12 cellular contexts compared by ENCODE assay signal in genomic region chr6:34602318-34603111, GRCh38. TPM values are rescaled to one million over a fixed set of nuclear protein-coding genes. Genes with fewer than 3 reads are reported as not detected.
DNase-seq lines count a peak whose midpoint lies in the region; ATAC-seq and TF ChIP-seq lines count a peak whose summit lies in the region.
"Had no signal": no experiment of that assay in that cellular context is flagged by ENCODE, and none has a peak within 500 bp of the region (broad histone marks: within the 10 kb centered on the region; RNA-seq: fewer than 3 reads in every experiment).

No MANE protein-coding gene starts in this region.

- H2AFZ ChIP-seq in trophoblast cell (ENCODE audit: insufficient read depth, low read length, poor library complexity): no peak overlapping the region

- H3K4ac ChIP-seq in trophoblast cell (ENCODE audit: low read depth, low read length): no peak overlapping the region

- H2BK120ac ChIP-seq in trophoblast cell (ENCODE audit: insufficient read depth, low read length, poor library complexity): no peak overlapping the region

- H3K4me3 ChIP-seq in brain microvascular endothelial cell (ENCODE audit: low read depth, low read length) (no peak overlapping the region), trophoblast cell (ENCODE audit: low read depth, low read length) (no peak overlapping the region)

- H2BK5ac ChIP-seq in trophoblast cell (ENCODE audit: low read depth, low read length, poor library complexity): no peak overlapping the region

- H3K27ac ChIP-seq in brain microvascular endothelial cell (no peak overlapping the region), trophoblast cell (ENCODE audit: low read depth, low read length) (no peak overlapping the region)

- no peak overlapping the region for H3K9ac ChIP-seq in trophoblast cell (ENCODE audit: low read length)

- ATAC-seq in HG03280 (IDR thresholded peaks at IDR 0.05; ENCODE audit: unreplicated experiment) (no peak), GM21528 (IDR thresholded peaks at IDR 0.05; ENCODE audit: low FRiP score, unreplicated experiment) (no peak)
- ATAC-seq: HCT116 had no signal

- peak; percentile 50 for DNase-seq in ELR (ENCODE audit: low read depth)
- peak; percentile 23 for DNase-seq in NCI-H2227 (lab: John Stamatoyannopoulos, UW; ENCODE audit: unreplicated experiment)
- peak; percentile 5 for DNase-seq in brain microvascular endothelial cell
- no peak for DNase-seq in osteocyte (ENCODE audit: extremely low spot score, unreplicated experiment)
- DNase-seq in trophoblast cell: no peak
- no peak for DNase-seq in KBM-7
- DNase-seq: left cardiac atrium; stimulated activated CD8-positive, alpha-beta memory T cell treated with anti-CD3 and anti-CD28 coated beads, Interleukin-4, amount 100 ng/mL, for 48 hours had no signal

- no peak overlapping the region for H3K4me3 Mint-ChIP-seq in osteocyte (ENCODE audit: unreplicated experiment)
- H3K4me3 Mint-ChIP-seq: activated naive CD8-positive, alpha-beta T cell had no signal

- H3K27me3 ChIP-seq in brain microvascular endothelial cell (replicated peaks) (no peaks in the 10 kb centered on the region), trophoblast cell (ENCODE audit: insufficient read depth, low read length) (no peaks in the 10 kb centered on the region)

- H4K12ac ChIP-seq in trophoblast cell (ENCODE audit: low read depth, low read length): no peak overlapping the region

- H3K36me3 ChIP-seq in brain microvascular endothelial cell (replicated peaks): peaks cover 2% of the 10 kb centered on the region
- peaks cover 5 to 9% of the 10 kb centered on the region in 2 experiments for H3K36me3 ChIP-seq in trophoblast cell (ENCODE audit: control insufficient read depth in 1 of 2, insufficient read depth in 2 of 2, low read length in 2 of 2)

- H3K9me3 ChIP-seq in trophoblast cell (ENCODE audit: insufficient read depth, low read depth, low read length): no peaks in the 10 kb centered on the region

- H3K4me1 Mint-ChIP-seq in osteocyte (ENCODE audit: unreplicated experiment): peaks cover 34% of the 10 kb centered on the region

- H4K91ac ChIP-seq in trophoblast cell (ENCODE audit: low read depth, low read length): no peak overlapping the region

- no peaks in the 10 kb centered on the region for H3K4me1 ChIP-seq in trophoblast cell (ENCODE audit: control insufficient read depth in 1 of 2, insufficient read depth in 2 of 2, low read length in 2 of 2)

- H2AK5ac ChIP-seq in trophoblast cell (ENCODE audit: low read length): no peak overlapping the region

- peak overlapping the region; percentile 1 for H3K27ac Mint-ChIP-seq in osteocyte (ENCODE audit: unreplicated experiment)
- H3K27ac Mint-ChIP-seq: activated naive CD8-positive, alpha-beta T cell had no signal

- no peak overlapping the region for H3K18ac ChIP-seq in trophoblast cell (ENCODE audit: low read length)

- H2BK12ac ChIP-seq in trophoblast cell (ENCODE audit: low read length): no peak overlapping the region

- H3K79me2 ChIP-seq in trophoblast cell (ENCODE audit: control insufficient read depth, insufficient read depth, low read length, poor library complexity): no peaks in the 10 kb centered on the region

- no peak overlapping the region for H4K8ac ChIP-seq in trophoblast cell (ENCODE audit: low read depth, low read length)

- no peak overlapping the region for H3K4me2 ChIP-seq in trophoblast cell (ENCODE audit: low read length)

- no peaks in the 10 kb centered on the region for H3K79me1 ChIP-seq in trophoblast cell (ENCODE audit: low read length)

- WGBS in trophoblast cell (ENCODE audit: extremely low coverage, insufficient coverage, insufficient read length): no CpG with 5 or more reads among the region's 10 CpGs

- H3K23ac ChIP-seq in trophoblast cell (ENCODE audit: low read length): no peak overlapping the region

- H3K36me3 Mint-ChIP-seq in osteocyte (ENCODE audit: unreplicated experiment): no peaks in the 10 kb centered on the region
- H3K36me3 Mint-ChIP-seq: activated naive CD8-positive, alpha-beta T cell had no signal

- in situ Hi-C loops in brain microvascular endothelial cell (cut with HindIII; ENCODE audit: low pct_ligation_motif_present, low sequenced_read_pairs): no loop called here
- in situ Hi-C loops in KBM-7 (cut with MboI; ENCODE audit: low pct_unique_long_range_greater_than_20kb, low sequenced_read_pairs): no loop called here

- TF ChIP-seq CTCF in brain microvascular endothelial cell (IDR thresholded peaks at IDR 0.05; ENCODE audit: low read depth, low read length, missing control alignments): no peak
- no peak for TF ChIP-seq CTCF in osteocyte (IDR thresholded peaks at IDR 0.05)

- no peak overlapping the region for H3K14ac ChIP-seq in trophoblast cell (ENCODE audit: low read length)

- H3K9me3 Mint-ChIP-seq in osteocyte (ENCODE audit: unreplicated experiment): no peaks in the 10 kb centered on the region

- no peaks in the 10 kb centered on the region for H3K27me3 Mint-ChIP-seq in osteocyte (ENCODE audit: unreplicated experiment)
- H3K27me3 Mint-ChIP-seq: activated naive CD8-positive, alpha-beta T cell had no signal

RNA-seq across cellular contexts. Expression of gene SPDEF, which starts 46.4 kb away (rescaled TPM):
- not detected in 2 replicates for total RNA-seq in osteocyte
- 0.18 and 0.30 TPM in 2 replicates for polyA plus RNA-seq in trophoblast cell (2013)

Comparison
In these comparisons a context has a peak if more than half of its experiments do, and no peak if none do; other contexts are left out.
1. DNase-seq: peak in ELR (single experiment), NCI-H2227 (single experiment) and brain microvascular endothelial cell (single experiment); none in osteocyte (single experiment), trophoblast cell (0 of 2) and KBM-7 (single experiment).